1 cellular context compared by ENCODE assay signal in the genomic region with DNA sequence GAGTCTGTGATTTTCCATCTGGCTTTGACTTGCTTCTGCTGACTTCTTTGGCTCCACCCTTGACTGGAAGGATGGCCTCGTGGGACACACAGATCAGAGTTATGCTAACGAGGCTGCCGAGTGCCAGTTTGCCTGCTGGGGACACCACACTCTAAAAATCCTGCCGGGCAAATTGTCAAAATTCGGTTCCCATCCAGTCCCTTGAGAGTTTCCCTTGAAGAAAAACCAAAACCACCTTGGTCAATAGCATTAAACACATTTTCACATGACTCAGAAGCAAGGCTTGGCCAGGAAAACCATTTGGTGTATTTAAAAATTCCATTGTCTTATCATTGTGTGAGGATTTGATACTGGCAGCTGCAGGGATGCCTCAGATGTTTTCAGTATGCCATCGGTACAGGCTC.
TF ChIP-seq lines count a peak whose summit lies in the region.

No MANE protein-coding gene starts in this region.

TF ChIP-seq in HepG2, 621 proteins besides CTCF, POLR2A, EP300 and RAD21:
- TF ChIP-seq, protein P1, sequence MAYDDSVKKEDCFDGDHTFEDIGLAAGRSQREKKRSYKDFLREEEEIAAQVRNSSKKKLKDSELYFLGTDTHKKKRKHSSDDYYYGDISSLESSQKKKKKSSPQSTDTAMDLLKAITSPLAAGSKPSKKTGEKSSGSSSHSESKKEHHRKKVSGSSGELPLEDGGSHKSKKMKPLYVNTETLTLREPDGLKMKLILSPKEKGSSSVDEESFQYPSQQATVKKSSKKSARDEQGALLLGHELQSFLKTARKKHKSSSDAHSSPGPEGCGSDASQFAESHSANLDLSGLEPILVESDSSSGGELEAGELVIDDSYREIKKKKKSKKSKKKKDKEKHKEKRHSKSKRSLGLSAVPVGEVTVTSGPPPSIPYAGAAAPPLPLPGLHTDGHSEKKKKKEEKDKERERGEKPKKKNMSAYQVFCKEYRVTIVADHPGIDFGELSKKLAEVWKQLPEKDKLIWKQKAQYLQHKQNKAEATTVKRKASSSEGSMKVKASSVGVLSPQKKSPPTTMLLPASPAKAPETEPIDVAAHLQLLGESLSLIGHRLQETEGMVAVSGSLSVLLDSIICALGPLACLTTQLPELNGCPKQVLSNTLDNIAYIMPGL (CRISPR knock-in tag; IDR thresholded peaks at IDR 0.05; ENCODE audit: borderline replicate concordance in 1 of 2, low read depth in 1 of 2), result no peak
- TF ChIP-seq ATF7 (IDR thresholded peaks at IDR 0.05) (no peak), ATF7 (CRISPR knock-in tag; IDR thresholded peaks at IDR 0.05) (no peak), NFIB (CRISPR knock-in tag; IDR thresholded peaks at IDR 0.05; ENCODE audit: borderline replicate concordance) (no peak), SP140L (CRISPR knock-in tag; IDR thresholded peaks at IDR 0.05; ENCODE audit: borderline replicate concordance) (no peak), ZNF878 (CRISPR knock-in tag; IDR thresholded peaks at IDR 0.05) (no peak), ZNF577 (CRISPR knock-in tag; IDR thresholded peaks at IDR 0.05; ENCODE audit: borderline replicate concordance, low read depth) (no peak), HOXA7 (CRISPR knock-in tag; IDR thresholded peaks at IDR 0.05) (no peak), HMG20A (CRISPR knock-in tag; IDR thresholded peaks at IDR 0.05; ENCODE audit: borderline replicate concordance) (no peak), NFE2L1 (CRISPR knock-in tag; IDR thresholded peaks at IDR 0.05; ENCODE audit: borderline replicate concordance) (no peak), FOXO1 (CRISPR knock-in tag; IDR thresholded peaks at IDR 0.05) (no peak), KDM5A (IDR thresholded peaks at IDR 0.05; ENCODE audit: borderline replicate concordance, low read length) (no peak), MAZ (IDR thresholded peaks at IDR 0.05; ENCODE audit: borderline replicate concordance, low read depth, low read length) (no peak), MAZ (CRISPR knock-in tag; IDR thresholded peaks at IDR 0.05; ENCODE audit: low read depth) (no peak), NR1H2 (CRISPR knock-in tag; IDR thresholded peaks at IDR 0.05; ENCODE audit: borderline replicate concordance, low read depth) (no peak), NFYB (CRISPR knock-in tag; IDR thresholded peaks at IDR 0.05) (no peak), DPF2 (CRISPR knock-in tag; IDR thresholded peaks at IDR 0.05; ENCODE audit: borderline replicate concordance, low read depth) (no peak)
- TF ChIP-seq, protein P2, sequence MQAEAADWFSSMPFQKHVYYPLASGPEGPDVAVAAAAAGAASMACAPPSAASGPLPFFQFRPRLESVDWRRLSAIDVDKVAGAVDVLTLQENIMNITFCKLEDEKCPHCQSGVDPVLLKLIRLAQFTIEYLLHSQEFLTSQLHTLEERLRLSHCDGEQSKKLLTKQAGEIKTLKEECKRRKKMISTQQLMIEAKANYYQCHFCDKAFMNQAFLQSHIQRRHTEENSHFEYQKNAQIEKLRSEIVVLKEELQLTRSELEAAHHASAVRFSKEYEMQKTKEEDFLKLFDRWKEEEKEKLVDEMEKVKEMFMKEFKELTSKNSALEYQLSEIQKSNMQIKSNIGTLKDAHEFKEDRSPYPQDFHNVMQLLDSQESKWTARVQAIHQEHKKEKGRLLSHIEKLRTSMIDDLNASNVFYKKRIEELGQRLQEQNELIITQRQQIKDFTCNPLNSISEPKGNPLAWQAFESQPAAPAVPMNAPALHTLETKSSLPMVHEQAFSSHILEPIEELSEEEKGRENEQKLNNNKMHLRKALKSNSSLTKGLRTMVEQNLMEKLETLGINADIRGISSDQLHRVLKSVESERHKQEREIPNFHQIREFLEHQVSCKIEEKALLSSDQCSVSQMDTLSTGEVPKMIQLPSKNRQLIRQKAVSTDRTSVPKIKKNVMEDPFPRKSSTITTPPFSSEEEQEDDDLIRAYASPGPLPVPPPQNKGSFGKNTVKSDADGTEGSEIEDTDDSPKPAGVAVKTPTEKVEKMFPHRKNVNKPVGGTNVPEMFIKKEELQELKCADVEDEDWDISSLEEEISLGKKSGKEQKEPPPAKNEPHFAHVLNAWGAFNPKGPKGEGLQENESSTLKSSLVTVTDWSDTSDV (CRISPR knock-in tag; IDR thresholded peaks at IDR 0.05), result no peak
- TF ChIP-seq, protein P3, sequence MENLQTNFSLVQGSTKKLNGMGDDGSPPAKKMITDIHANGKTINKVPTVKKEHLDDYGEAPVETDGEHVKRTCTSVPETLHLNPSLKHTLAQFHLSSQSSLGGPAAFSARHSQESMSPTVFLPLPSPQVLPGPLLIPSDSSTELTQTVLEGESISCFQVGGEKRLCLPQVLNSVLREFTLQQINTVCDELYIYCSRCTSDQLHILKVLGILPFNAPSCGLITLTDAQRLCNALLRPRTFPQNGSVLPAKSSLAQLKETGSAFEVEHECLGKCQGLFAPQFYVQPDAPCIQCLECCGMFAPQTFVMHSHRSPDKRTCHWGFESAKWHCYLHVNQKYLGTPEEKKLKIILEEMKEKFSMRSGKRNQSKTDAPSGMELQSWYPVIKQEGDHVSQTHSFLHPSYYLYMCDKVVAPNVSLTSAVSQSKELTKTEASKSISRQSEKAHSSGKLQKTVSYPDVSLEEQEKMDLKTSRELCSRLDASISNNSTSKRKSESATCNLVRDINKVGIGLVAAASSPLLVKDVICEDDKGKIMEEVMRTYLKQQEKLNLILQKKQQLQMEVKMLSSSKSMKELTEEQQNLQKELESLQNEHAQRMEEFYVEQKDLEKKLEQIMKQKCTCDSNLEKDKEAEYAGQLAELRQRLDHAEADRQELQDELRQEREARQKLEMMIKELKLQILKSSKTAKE (CRISPR knock-in tag; IDR thresholded peaks at IDR 0.05; ENCODE audit: borderline replicate concordance), result no peak
- TF ChIP-seq, protein P4, sequence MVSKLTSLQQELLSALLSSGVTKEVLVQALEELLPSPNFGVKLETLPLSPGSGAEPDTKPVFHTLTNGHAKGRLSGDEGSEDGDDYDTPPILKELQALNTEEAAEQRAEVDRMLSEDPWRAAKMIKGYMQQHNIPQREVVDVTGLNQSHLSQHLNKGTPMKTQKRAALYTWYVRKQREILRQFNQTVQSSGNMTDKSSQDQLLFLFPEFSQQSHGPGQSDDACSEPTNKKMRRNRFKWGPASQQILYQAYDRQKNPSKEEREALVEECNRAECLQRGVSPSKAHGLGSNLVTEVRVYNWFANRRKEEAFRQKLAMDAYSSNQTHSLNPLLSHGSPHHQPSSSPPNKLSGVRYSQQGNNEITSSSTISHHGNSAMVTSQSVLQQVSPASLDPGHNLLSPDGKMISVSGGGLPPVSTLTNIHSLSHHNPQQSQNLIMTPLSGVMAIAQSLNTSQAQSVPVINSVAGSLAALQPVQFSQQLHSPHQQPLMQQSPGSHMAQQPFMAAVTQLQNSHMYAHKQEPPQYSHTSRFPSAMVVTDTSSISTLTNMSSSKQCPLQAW (CRISPR knock-in tag; IDR thresholded peaks at IDR 0.05), result no peak
- TF ChIP-seq, protein P5, sequence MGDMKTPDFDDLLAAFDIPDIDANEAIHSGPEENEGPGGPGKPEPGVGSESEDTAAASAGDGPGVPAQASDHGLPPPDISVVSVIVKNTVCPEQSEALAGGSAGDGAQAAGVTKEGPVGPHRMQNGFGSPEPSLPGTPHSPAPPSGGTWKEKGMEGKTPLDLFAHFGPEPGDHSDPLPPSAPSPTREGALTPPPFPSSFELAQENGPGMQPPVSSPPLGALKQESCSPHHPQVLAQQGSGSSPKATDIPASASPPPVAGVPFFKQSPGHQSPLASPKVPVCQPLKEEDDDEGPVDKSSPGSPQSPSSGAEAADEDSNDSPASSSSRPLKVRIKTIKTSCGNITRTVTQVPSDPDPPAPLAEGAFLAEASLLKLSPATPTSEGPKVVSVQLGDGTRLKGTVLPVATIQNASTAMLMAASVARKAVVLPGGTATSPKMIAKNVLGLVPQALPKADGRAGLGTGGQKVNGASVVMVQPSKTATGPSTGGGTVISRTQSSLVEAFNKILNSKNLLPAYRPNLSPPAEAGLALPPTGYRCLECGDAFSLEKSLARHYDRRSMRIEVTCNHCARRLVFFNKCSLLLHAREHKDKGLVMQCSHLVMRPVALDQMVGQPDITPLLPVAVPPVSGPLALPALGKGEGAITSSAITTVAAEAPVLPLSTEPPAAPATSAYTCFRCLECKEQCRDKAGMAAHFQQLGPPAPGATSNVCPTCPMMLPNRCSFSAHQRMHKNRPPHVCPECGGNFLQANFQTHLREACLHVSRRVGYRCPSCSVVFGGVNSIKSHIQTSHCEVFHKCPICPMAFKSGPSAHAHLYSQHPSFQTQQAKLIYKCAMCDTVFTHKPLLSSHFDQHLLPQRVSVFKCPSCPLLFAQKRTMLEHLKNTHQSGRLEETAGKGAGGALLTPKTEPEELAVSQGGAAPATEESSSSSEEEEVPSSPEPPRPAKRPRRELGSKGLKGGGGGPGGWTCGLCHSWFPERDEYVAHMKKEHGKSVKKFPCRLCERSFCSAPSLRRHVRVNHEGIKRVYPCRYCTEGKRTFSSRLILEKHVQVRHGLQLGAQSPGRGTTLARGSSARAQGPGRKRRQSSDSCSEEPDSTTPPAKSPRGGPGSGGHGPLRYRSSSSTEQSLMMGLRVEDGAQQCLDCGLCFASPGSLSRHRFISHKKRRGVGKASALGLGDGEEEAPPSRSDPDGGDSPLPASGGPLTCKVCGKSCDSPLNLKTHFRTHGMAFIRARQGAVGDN (CRISPR knock-in tag; IDR thresholded peaks at IDR 0.05), result no peak
